In the genomic region with DNA sequence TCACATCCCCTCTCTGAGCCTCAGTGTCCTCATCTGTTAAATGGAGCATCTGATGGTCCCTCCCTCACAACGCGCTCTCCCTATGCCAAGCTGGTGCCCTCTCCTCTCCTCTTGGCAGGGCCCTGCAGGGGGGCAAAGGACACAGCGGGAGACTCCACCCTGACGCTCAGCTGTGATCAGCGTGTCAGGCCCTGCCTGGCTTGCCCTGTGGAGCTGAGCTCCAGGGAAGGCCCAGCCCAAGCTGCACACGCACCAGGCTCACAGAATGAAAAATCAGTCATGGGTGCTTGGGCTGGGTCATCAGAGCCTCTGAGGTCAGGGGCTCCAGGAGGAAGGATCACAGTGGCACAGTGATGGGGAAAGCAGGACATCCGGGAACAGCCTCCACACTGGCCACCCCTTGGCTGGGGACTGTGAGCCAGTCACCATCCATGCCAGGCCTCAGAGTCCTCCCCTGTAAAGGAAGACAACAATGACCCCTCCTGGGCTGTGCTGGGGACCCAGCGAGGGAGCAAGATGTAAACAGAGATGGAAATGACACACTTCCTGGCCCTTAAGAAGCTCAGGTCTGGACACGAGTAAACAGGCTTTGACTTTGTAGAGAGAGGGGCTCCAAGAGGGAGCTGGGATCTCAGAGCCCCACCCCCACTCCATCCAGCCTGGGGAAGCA, we compare ENCODE assay signal across 11 cellular contexts. TPM values are rescaled to one million over a fixed set of nuclear protein-coding genes. Genes with fewer than 3 reads are reported as not detected.
DNase-seq lines count a peak whose midpoint lies in the region; ATAC-seq and TF ChIP-seq lines count a peak whose summit lies in the region.
"Had no signal": no experiment of that assay in that cellular context is flagged by ENCODE, and none has a peak within 500 bp of the region (broad histone marks: within the 10 kb centered on the region; RNA-seq: fewer than 3 reads in every experiment).

No MANE protein-coding gene starts in this region.

- ATAC-seq in GM18858 (IDR thresholded peaks at IDR 0.05; ENCODE audit: unreplicated experiment) = no peak
- no peak for ATAC-seq in GM21360 (IDR thresholded peaks at IDR 0.05; ENCODE audit: unreplicated experiment)
- ATAC-seq: activated T-cell treated with anti-CD3 and anti-CD28 coated beads, Interleukin-2, amount 50 U/mL, for 4 hours had no signal

- TF ChIP-seq POLR2A in ovary (IDR thresholded peaks at IDR 0.05) = no peak

- H3K27me3 ChIP-seq in SJSA1 (replicated peaks) = no peaks in the 10 kb centered on the region
- H3K27me3 ChIP-seq in cardiac muscle cell = no peaks in the 10 kb centered on the region
- H3K27me3 ChIP-seq in parathyroid adenoma (ENCODE audit: control insufficient read depth, insufficient read depth, low read length) = no peaks in the 10 kb centered on the region
- H3K27me3 ChIP-seq in ovary = no peaks in the 10 kb centered on the region

- DNase-seq in COLO829 (ENCODE audit: low spot score) = peak; percentile 38
- DNase-seq in SJSA1 (ENCODE audit: low read depth in 1 of 2, low spot score in 2 of 2) = peak in 1 of 2 experiments; percentile 57
- no peak for DNase-seq in cardiac muscle cell (ENCODE audit: low read depth in 1 of 2, low spot score in 1 of 2)
- DNase-seq in ovary = no peak
- DNase-seq in DMS79 (lab: John Stamatoyannopoulos, UW) = no peak
- DNase-seq: activated T-cell treated with anti-CD3 and anti-CD28 coated beads, Interleukin-2, amount 50 U/mL, for 4 hours; NCI-H2081; stimulated activated CD4-positive, alpha-beta T cell treated with anti-CD3 and anti-CD28 coated beads, Interleukin-4, amount 100 ng/mL, for 24 hours had no signal

- H3K79me2 ChIP-seq in parathyroid adenoma = no peaks in the 10 kb centered on the region

- no peaks in the 10 kb centered on the region for H3K36me3 ChIP-seq in SJSA1
- H3K36me3 ChIP-seq in cardiac muscle cell = no peaks in the 10 kb centered on the region
- no peaks in the 10 kb centered on the region for H3K36me3 ChIP-seq in parathyroid adenoma (ENCODE audit: control insufficient read depth, insufficient read depth, low read length)
- H3K36me3 ChIP-seq in ovary = no peaks in the 10 kb centered on the region

- H3K27ac ChIP-seq in SJSA1 (peak overlapping the region; percentile 70), cardiac muscle cell (peak overlapping the region; percentile 88), parathyroid adenoma (peak overlapping the region; percentile 96), ovary (no peak overlapping the region)

- no peak for TF ChIP-seq EP300 in ovary (IDR thresholded peaks at IDR 0.05)

- TF ChIP-seq CTCF in cardiac muscle cell (IDR thresholded peaks at IDR 0.05; ENCODE audit: low read depth, low read length) (no peak), parathyroid adenoma (IDR thresholded peaks at IDR 0.05) (no peak), ovary (IDR thresholded peaks at IDR 0.05) (no peak)

- peak overlapping the region; percentile 7 for H3K4me2 ChIP-seq in parathyroid adenoma (ENCODE audit: low read length)

- H3K4me3 ChIP-seq in SJSA1 (no peak overlapping the region), cardiac muscle cell (no peak overlapping the region), parathyroid adenoma (ENCODE audit: low read depth, low read length) (no peak overlapping the region), ovary (no peak overlapping the region)

- intact Hi-C loops in ovary (cut with DNase I) = no loop called here

- peak overlapping the region; percentile 19 for H3K9ac ChIP-seq in parathyroid adenoma

- no peaks in the 10 kb centered on the region for H3K9me3 ChIP-seq in SJSA1 (replicated peaks)
- H3K9me3 ChIP-seq in cardiac muscle cell (ENCODE audit: low read depth) = no peaks in the 10 kb centered on the region
- H3K9me3 ChIP-seq in parathyroid adenoma (ENCODE audit: control insufficient read depth, low read length) = no peaks in the 10 kb centered on the region
- H3K9me3 ChIP-seq in ovary = no peaks in the 10 kb centered on the region

- peaks cover 56% of the 10 kb centered on the region for H3K4me1 ChIP-seq in SJSA1 (replicated peaks)
- H3K4me1 ChIP-seq in cardiac muscle cell (ENCODE audit: low read depth) = peaks cover 17% of the 10 kb centered on the region
- peaks cover 15% of the 10 kb centered on the region for H3K4me1 ChIP-seq in parathyroid adenoma
- H3K4me1 ChIP-seq in ovary (ENCODE audit: insufficient read depth) = no peaks in the 10 kb centered on the region

- H2AFZ ChIP-seq in parathyroid adenoma = peak overlapping the region; percentile 78

- 86 to 87% (median 86%) methylated on average over 9 of the region's 9 CpGs for WGBS in ovary, 3 donors

RNA-seq across cellular contexts. Expression of a gene that starts 36.6 kb away (rescaled TPM):
- 1,074 and 1,435 TPM in 2 replicates for total RNA-seq in SJSA1 (2014; rRNA removed; shearing (Covaris generic))
- total RNA-seq in cardiac muscle cell (2,304 and 2,959 TPM in 2 replicates), ovary (1,000 to 10,000 TPM; 3,686 to 6,016 (median 4,727) TPM)
- polyA plus RNA-seq in cardiac muscle cell (1,107 and 1,423 TPM in 2 replicates), ovary (1,000 to 10,000 TPM; 3,441 to 7,258 TPM)

RNA-seq across cellular contexts. Expression of a gene that starts 38.0 kb away (rescaled TPM):
- 0.13 TPM in 1 of 2 replicates, not detected in the other for total RNA-seq in SJSA1 (2014; rRNA removed; shearing (Covaris generic))
- 15.3 and 18.2 TPM in 2 replicates for total RNA-seq in cardiac muscle cell
- polyA plus RNA-seq in cardiac muscle cell = 8.6 and 9.8 TPM in 2 replicates
- total RNA-seq in ovary = 10 to 100 TPM in 1 of 7 donors, 1 to 10 TPM in 6; 3.9 to 10.7 (median 5.5) TPM
- 1 to 10 TPM; 5.0 to 7.9 TPM for polyA plus RNA-seq in ovary

Comparison
In these comparisons a context has a peak if more than half of its experiments do, and no peak if none do; other contexts are left out.
1. H3K27ac ChIP-seq: peak in SJSA1 (single experiment), cardiac muscle cell (single experiment) and parathyroid adenoma (single experiment); none in ovary (0 of 2).